In the genomic region with DNA sequence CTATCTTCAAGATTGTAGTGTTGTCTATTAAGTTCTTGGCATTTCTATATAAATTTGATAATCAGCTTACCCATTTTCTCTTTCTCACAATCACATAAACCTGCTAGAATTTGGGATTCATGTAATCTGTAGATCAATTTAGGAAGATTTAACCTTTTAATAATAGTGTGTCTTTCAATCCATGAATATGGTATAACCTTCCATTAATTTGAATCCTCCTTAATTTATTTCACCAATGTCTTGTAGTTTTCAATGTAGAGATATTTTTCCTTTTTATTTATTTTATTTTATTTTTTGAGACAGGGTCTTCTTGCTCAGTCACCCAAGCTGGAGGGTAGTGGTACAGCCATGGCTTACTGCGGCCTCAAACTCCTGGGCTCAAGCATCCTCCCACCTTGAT, we compare ENCODE assay signal across 27 cellular contexts.
"Had no signal": no experiment of that assay in that cellular context is flagged by ENCODE, and none has a peak within 500 bp of the region (broad histone marks: within the 10 kb centered on the region; RNA-seq: fewer than 3 reads in every experiment).

No MANE protein-coding gene starts in this region.

- DNase-seq: stimulated activated CD4-positive, alpha-beta T cell treated with anti-CD3 and anti-CD28 coated beads, Interleukin-2, amount 100 ng/mL, for 48 hours; stimulated activated CD4-positive, alpha-beta T cell treated with anti-CD3 and anti-CD28 coated beads, Interleukin-4, amount 100 ng/mL, for 1 hour; stimulated activated CD4-positive, alpha-beta T cell treated with anti-CD3 and anti-CD28 coated beads, Interleukin-4, amount 100 ng/mL, for 24 hours; stimulated activated CD4-positive, alpha-beta T cell treated with anti-CD3 and anti-CD28 coated beads, Interleukin-4, amount 100 ng/mL, for 4 hours; stimulated activated CD8-positive, alpha-beta memory T cell treated with anti-CD3 and anti-CD28 coated beads, Interleukin-4, amount 100 ng/mL, for 48 hours; stimulated activated naive B cell treated with anti-CD40 and anti-IgM and Interleukin-4, amounts not matched to agents 10 μg/mL and 1 μg/mL and 100 μg/mL, for 72 hours; stimulated activated naive CD4-positive, alpha-beta T cell; stimulated activated naive CD4-positive, alpha-beta T cell treated with Interleukin-2 at 50 U/mL for 16 hours; stimulated activated naive CD8-positive, alpha-beta T cell treated with anti-CD3 and anti-CD28 coated beads, Interleukin-15, amount 100 ng/mL, for 72 hours; stimulated activated naive CD8-positive, alpha-beta T cell treated with anti-CD3 and anti-CD28 coated beads, Interleukin-15, Interleukin-2, amounts not matched to agents 100 U/mL and 50 U/mL, for 24 hours; stomach; substantia nigra; testis; thyroid gland; tibial artery; transverse colon; trophoblast cell; upper lobe of left lung; upper lobe of right lung; uterus had no signal

- H3K4me3 ChIP-seq: stomach, suprapubic skin, testis, thoracic aorta, thyroid gland, tibial artery, tibial nerve, transverse colon, upper lobe of left lung, upper lobe of right lung, uterus, vagina had no signal

- H3K4me1 ChIP-seq: stomach, suprapubic skin, testis, thyroid gland, tibial artery, tibial nerve, transverse colon, upper lobe of left lung, upper lobe of right lung, uterus, vagina had no signal

- H3K27ac ChIP-seq: stomach, suprapubic skin, testis, thoracic aorta, thyroid gland, tibial artery, tibial nerve, transverse colon, upper lobe of left lung, upper lobe of right lung, uterus, vagina had no signal

- H3K9me3 ChIP-seq: stomach, suprapubic skin, testis, thoracic aorta, thyroid gland, tibial artery, transverse colon, upper lobe of left lung, upper lobe of right lung, uterus, vagina had no signal

- FAIRE-seq: urothelium cell line had no signal

- H3K27me3 ChIP-seq: stomach, suprapubic skin, testis, thyroid gland, tibial artery, tibial nerve, transverse colon, upper lobe of left lung, upper lobe of right lung, uterus, vagina had no signal

- H3K36me3 ChIP-seq: uterus had no signal

- ATAC-seq: stimulated activated effector memory CD8-positive, alpha-beta T cell treated with anti-CD3 and anti-CD28 coated beads, Interleukin-12 subunit alpha, Interleukin-12 subunit beta, amount 100 ng/mL, for 72 hours; stimulated activated memory B cell treated with anti-CD40 and anti-IgM and Interleukin-4, amounts not matched to agents 10 μg/mL and 1 μg/mL and 100 μg/mL, for 72 hours; stimulated activated naive B cell treated with anti-CD40 and anti-IgM and Interleukin-4, amounts not matched to agents 10 μg/mL and 1 μg/mL and 100 μg/mL, for 72 hours; stimulated activated naive CD8-positive, alpha-beta T cell treated with anti-CD3 and anti-CD28 coated beads, Interleukin-15, amount 100 ng/mL, for 72 hours; stimulated activated naive CD8-positive, alpha-beta T cell treated with anti-CD3 and anti-CD28 coated beads, Interleukin-15, Interleukin-2, amounts not matched to agents 100 U/mL and 50 U/mL, for 24 hours; upper lobe of right lung had no signal
